Comparison of ENCODE assay signal across 8 cellular contexts in the genomic region with DNA sequence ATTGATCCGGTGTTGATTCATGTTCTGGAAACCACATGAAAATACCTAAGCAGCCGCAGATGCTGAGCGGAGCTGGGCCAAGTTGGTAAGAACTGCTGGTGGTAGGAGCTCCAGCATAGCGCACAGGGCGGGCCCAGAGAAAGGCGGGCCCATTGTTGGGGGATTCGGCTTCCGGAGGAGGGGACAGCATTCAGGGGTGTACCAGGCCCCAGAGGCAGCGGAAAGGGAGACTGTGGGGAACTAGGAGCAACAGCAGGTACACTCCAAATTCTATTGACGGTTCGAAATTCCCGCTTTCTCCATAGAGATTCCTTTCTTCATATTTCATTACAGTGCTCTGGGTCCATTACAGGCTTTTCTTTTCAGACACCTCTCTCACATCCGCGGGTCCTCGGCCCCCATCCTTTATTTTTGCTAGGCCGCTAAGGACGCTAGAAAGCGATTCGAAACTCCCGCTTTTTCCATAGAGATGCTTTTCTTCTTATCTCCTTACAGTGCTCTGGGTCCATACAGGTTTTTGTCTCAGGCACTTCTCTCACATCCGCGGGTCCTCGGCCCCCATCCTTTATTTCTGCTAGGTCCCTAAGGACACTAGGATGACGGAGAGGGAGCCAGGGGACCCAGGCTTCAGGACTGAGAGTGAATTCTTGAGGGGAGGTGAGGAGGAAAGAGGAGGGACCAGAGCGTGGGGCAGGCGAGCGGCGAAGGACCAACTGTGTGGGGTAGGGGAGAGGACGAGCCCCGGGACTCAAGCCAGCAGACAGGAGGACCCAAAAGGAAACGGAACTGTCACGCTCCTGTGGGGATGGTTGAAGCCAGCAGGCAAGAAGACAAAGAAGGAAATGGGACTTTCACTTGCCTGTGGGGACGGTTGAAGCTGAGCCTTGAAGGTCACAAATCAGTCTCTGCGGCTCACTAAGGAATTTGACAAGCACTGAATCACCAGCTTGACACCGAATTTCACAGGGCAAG.
DNase-seq lines count a peak whose midpoint lies in the region; ATAC-seq, FAIRE-seq and TF ChIP-seq lines count a peak whose summit lies in the region.

A gene with protein sequence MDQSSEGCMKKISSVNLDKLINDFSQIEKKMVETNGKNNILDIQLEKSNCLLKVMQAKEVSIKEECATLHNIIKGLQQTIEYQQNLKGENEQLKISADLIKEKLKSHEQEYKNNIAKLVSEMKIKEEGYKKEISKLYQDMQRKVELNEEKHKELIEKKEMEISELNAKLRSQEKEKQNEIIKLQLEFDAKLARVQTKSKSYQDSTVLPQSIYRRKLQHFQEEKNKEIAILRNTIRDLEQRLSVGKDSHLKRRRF (plus strand): TSS at position 189 of the 972 bp plus-strand sequence. CDS start 2,304 bp downstream, outside the sequence.

- no peak for TF ChIP-seq POLR2A in H54 (IDR thresholded peaks at IDR 0.05; ENCODE audit: low read depth, low read length)

- peak within 1 kb of the TSS; percentile 91 for H3K4me3 Mint-ChIP-seq in activated naive CD8-positive, alpha-beta T cell treated with anti-CD3 and anti-CD28 coated beads, Interleukin-2, amount 50 U/mL, for 24 hours

- H3K4me1 Mint-ChIP-seq in activated naive CD8-positive, alpha-beta T cell treated with anti-CD3 and anti-CD28 coated beads, Interleukin-2, amount 50 U/mL, for 24 hours, result peaks cover 9% of the 10 kb centered on the region

- no peaks in the 10 kb centered on the region for H3K9me3 Mint-ChIP-seq in activated naive CD8-positive, alpha-beta T cell treated with anti-CD3 and anti-CD28 coated beads, Interleukin-2, amount 50 U/mL, for 24 hours

- FAIRE-seq in H54 (lab: Jason Lieb, UNC), result no peak

- peak; percentile 96 for ATAC-seq in HG02798 (IDR thresholded peaks at IDR 0.05; ENCODE audit: poor library complexity, unreplicated experiment)
- ATAC-seq in activated naive CD8-positive, alpha-beta T cell treated with anti-CD3 and anti-CD28 coated beads, Interleukin-2, amount 50 U/mL, for 24 hours, result peak; percentile 98

- TF ChIP-seq CTCF in GM10266 (IDR thresholded peaks at IDR 0.05; ENCODE audit: control insufficient read depth, insufficient read depth, low read depth, missing control alignments), result no peak

- H3K27me3 Mint-ChIP-seq in activated naive CD8-positive, alpha-beta T cell treated with anti-CD3 and anti-CD28 coated beads, Interleukin-2, amount 50 U/mL, for 24 hours, result peaks cover 7% of the 10 kb centered on the region

- H3K27ac Mint-ChIP-seq in activated naive CD8-positive, alpha-beta T cell treated with anti-CD3 and anti-CD28 coated beads, Interleukin-2, amount 50 U/mL, for 24 hours, result peak within 1 kb of the TSS; percentile 78

- H3K36me3 Mint-ChIP-seq in activated naive CD8-positive, alpha-beta T cell treated with anti-CD3 and anti-CD28 coated beads, Interleukin-2, amount 50 U/mL, for 24 hours (ENCODE audit: low read depth), result peaks cover 1% of the 10 kb centered on the region

- DNase-seq in GM10266 (ENCODE audit: extremely low spot score) (peak; percentile 62), RPMI8226 (peak; percentile 31), iPS-NIHi7 (ENCODE audit: extremely low spot score) (peak; percentile 62), middle frontal gyrus (ENCODE audit: extremely low spot score, low spot score) (no peak), H54 (ENCODE audit: insufficient read length, low spot score) (no peak)
- DNase-seq in activated naive CD8-positive, alpha-beta T cell treated with anti-CD3 and anti-CD28 coated beads, Interleukin-2, amount 50 U/mL, for 24 hours, result peak; percentile 64
- DNase-seq in stimulated activated CD4-positive, alpha-beta T cell treated with anti-CD3 and anti-CD28 coated beads, Interleukin-4, amount 100 ng/mL, for 24 hours, result peak; percentile 60

Comparison
In these comparisons a context has a peak if more than half of its experiments do, and no peak if none do; other contexts are left out.
1. DNase-seq: peak in GM10266 (single experiment), RPMI8226 (single experiment), activated naive CD8-positive, alpha-beta T cell treated with anti-CD3 and anti-CD28 coated beads, Interleukin-2, amount 50 U/mL, for 24 hours (single experiment), iPS-NIHi7 (single experiment) and stimulated activated CD4-positive, alpha-beta T cell treated with anti-CD3 and anti-CD28 coated beads, Interleukin-4, amount 100 ng/mL, for 24 hours (single experiment); none in middle frontal gyrus (single experiment) and H54 (single experiment).